In genomic region chr1:160836981-160837557, GRCh38 we compare ENCODE assay signal across 12 cellular contexts. TPM values are rescaled to one million over a fixed set of nuclear protein-coding genes. Genes with fewer than 3 reads are reported as not detected.
DNase-seq lines count a peak whose midpoint lies in the region; ATAC-seq and TF ChIP-seq lines count a peak whose summit lies in the region.
"Had no signal": no experiment of that assay in that cellular context is flagged by ENCODE, and none has a peak within 500 bp of the region (broad histone marks: within the 10 kb centered on the region; RNA-seq: fewer than 3 reads in every experiment).

No MANE protein-coding gene starts in this region.

- CTCF ChIA-PET in CD4-positive, alpha-beta memory T cell (lab: Charles Lee; ENCODE audit: partially characterized antibody) = interaction anchor here (0.7 to 10.9 kb wide), 29 partner anchors 8 to 262 kb away, joined by 3 to 369 read pairs (median 8); partner anchors contain the start of genes ITLN1, ITLN2 and LY9

- H3K9me3 Mint-ChIP-seq in CD4-positive, alpha-beta memory T cell = no peaks in the 10 kb centered on the region
- H3K9me3 Mint-ChIP-seq in activated naive CD8-positive, alpha-beta T cell treated with anti-CD3 and anti-CD28 coated beads, Interleukin-2, amount 50 U/mL, for 24 hours = no peaks in the 10 kb centered on the region
- H3K9me3 Mint-ChIP-seq in nephron progenitor cell (no peaks in the 10 kb centered on the region), type B pancreatic cell (no peaks in the 10 kb centered on the region)

- peak overlapping the region in 6 of 8 donors; percentile 31 to 70 (median 51) for H3K4me3 Mint-ChIP-seq in CD4-positive, alpha-beta memory T cell
- peak overlapping the region; percentile 9 for H3K4me3 Mint-ChIP-seq in activated naive CD8-positive, alpha-beta T cell treated with anti-CD3 and anti-CD28 coated beads, Interleukin-2, amount 50 U/mL, for 24 hours
- no peak overlapping the region for H3K4me3 Mint-ChIP-seq in nephron progenitor cell
- H3K4me3 Mint-ChIP-seq in type B pancreatic cell = no peak overlapping the region

- peak overlapping the region; percentile 70 to 99 (median 94) for H3K27ac Mint-ChIP-seq in CD4-positive, alpha-beta memory T cell
- H3K27ac Mint-ChIP-seq in activated naive CD8-positive, alpha-beta T cell treated with anti-CD3 and anti-CD28 coated beads, Interleukin-2, amount 50 U/mL, for 24 hours = peak overlapping the region; percentile 97
- peak overlapping the region; percentile 81 for H3K27ac Mint-ChIP-seq in nephron progenitor cell
- no peak overlapping the region for H3K27ac Mint-ChIP-seq in type B pancreatic cell

- intact Hi-C loops in CD4-positive, alpha-beta memory T cell (cut with micrococcal nuclease) = loop anchor here (1.0 to 5.0 kb wide), 5 partner anchors 40 to 260 kb away; partner anchors contain the start of genes KLHDC9 and LY9
- intact Hi-C loops in ovary (cut with DNase I) = loop anchor here in 2 of 4 donors (5.0 to 10.0 kb wide), 2 partner anchors 115 to 258 kb away; partner anchors contain the start of genes ITLN2 (in 1 of the 2) and KLHDC9 (in 1 of the 2)

- 39 to 43% (median 41%) methylated on average over 4 of the region's 4 CpGs for WGBS in ovary, 3 donors

- POLR2A ChIA-PET in CD4-positive, alpha-beta memory T cell (lab: Charles Lee; ENCODE audit: partially characterized antibody) = interaction anchor here (0.6 to 7.4 kb wide), 38 partner anchors 11 to 914 kb away, joined by 3 to 85 read pairs (median 4); partner anchors contain the start of genes ARHGAP30, CD48, DEDD and ITLN1

- TF ChIP-seq CTCF in KMS-11 (conservative IDR thresholded peaks at IDR 0.05; ENCODE audit: low read depth, low read length) (no peak; the same call in 1 of the 2 replicates), nephron progenitor cell (IDR thresholded peaks at IDR 0.05) (no peak), type B pancreatic cell (conservative IDR thresholded peaks at IDR 0.05) (no peak), ovary (IDR thresholded peaks at IDR 0.05) (no peak)

- H3K36me3 ChIP-seq in CD4-positive, alpha-beta memory T cell (ENCODE audit: insufficient read depth, low read length) = no peaks in the 10 kb centered on the region
- no peaks in the 10 kb centered on the region for H3K36me3 ChIP-seq in KMS-11 (ENCODE audit: insufficient read depth)
- no peaks in the 10 kb centered on the region for H3K36me3 ChIP-seq in ovary
- H3K36me3 ChIP-seq: stomach had no signal

- H4K20me1 ChIP-seq in KMS-11 (ENCODE audit: insufficient read depth) = no peaks in the 10 kb centered on the region

- H3K4me2 ChIP-seq in KMS-11 = peak overlapping the region; percentile 39

- TF ChIP-seq EP300 in ovary (IDR thresholded peaks at IDR 0.05) = no peak

- H3K79me2 ChIP-seq in KMS-11 (ENCODE audit: insufficient read depth, low read depth) = no peaks in the 10 kb centered on the region
- H3K79me2 ChIP-seq: parathyroid adenoma had no signal

- TF ChIP-seq POLR2A in ovary (IDR thresholded peaks at IDR 0.05) = no peak

- H3K27ac ChIP-seq in CD4-positive, alpha-beta memory T cell (ENCODE audit: low read depth, low read length) = peak overlapping the region; percentile 33
- H3K27ac ChIP-seq in KMS-11 (peak overlapping the region; percentile 82), ovary (no peak overlapping the region)
- H3K27ac ChIP-seq: parathyroid adenoma had no signal

- H3K27me3 ChIP-seq in CD4-positive, alpha-beta memory T cell (ENCODE audit: insufficient read depth, low read length) = no peaks in the 10 kb centered on the region
- H3K27me3 ChIP-seq in KMS-11 (ENCODE audit: insufficient read depth, low read depth) (no peaks in the 10 kb centered on the region), ovary (no peaks in the 10 kb centered on the region)
- H3K27me3 ChIP-seq: stomach had no signal

- H3K9ac ChIP-seq in KMS-11 = peak overlapping the region; percentile 46
- H3K9ac ChIP-seq: parathyroid adenoma had no signal

- no peaks in the 10 kb centered on the region for H3K9me3 ChIP-seq in CD4-positive, alpha-beta memory T cell (ENCODE audit: control insufficient read depth in 1 of 2, low read length in 2 of 2)
- H3K9me3 ChIP-seq in ovary = no peaks in the 10 kb centered on the region
- H3K9me3 ChIP-seq: stomach had no signal

- H3K36me3 Mint-ChIP-seq in CD4-positive, alpha-beta memory T cell = no peaks in the 10 kb centered on the region
- H3K36me3 Mint-ChIP-seq in activated naive CD8-positive, alpha-beta T cell treated with anti-CD3 and anti-CD28 coated beads, Interleukin-2, amount 50 U/mL, for 24 hours (ENCODE audit: low read depth) = no peaks in the 10 kb centered on the region
- H3K36me3 Mint-ChIP-seq in nephron progenitor cell (ENCODE audit: low read depth) = no peaks in the 10 kb centered on the region
- no peaks in the 10 kb centered on the region for H3K36me3 Mint-ChIP-seq in type B pancreatic cell

- peaks cover 48% of the 10 kb centered on the region for H3K4me1 ChIP-seq in CD4-positive, alpha-beta memory T cell (ENCODE audit: insufficient read depth, low read length)
- H3K4me1 ChIP-seq in KMS-11 (ENCODE audit: low read depth, poor library complexity, severe bottlenecking) (peaks cover 38% of the 10 kb centered on the region), ovary (ENCODE audit: insufficient read depth) (peaks cover 4% of the 10 kb centered on the region)
- H3K4me1 ChIP-seq: parathyroid adenoma had no signal

- peaks cover 46 to 69% (median 58%) of the 10 kb centered on the region in 4 donors for H3K4me1 Mint-ChIP-seq in CD4-positive, alpha-beta memory T cell
- peaks cover 64% of the 10 kb centered on the region for H3K4me1 Mint-ChIP-seq in activated naive CD8-positive, alpha-beta T cell treated with anti-CD3 and anti-CD28 coated beads, Interleukin-2, amount 50 U/mL, for 24 hours
- H3K4me1 Mint-ChIP-seq in nephron progenitor cell (peaks cover 21% of the 10 kb centered on the region), type B pancreatic cell (ENCODE audit: unreplicated experiment) (no peaks in the 10 kb centered on the region)

- H2AFZ ChIP-seq in KMS-11 (ENCODE audit: low read depth) = peak overlapping the region; percentile 58
- H2AFZ ChIP-seq: parathyroid adenoma had no signal

- no peak for ATAC-seq in activated naive CD8-positive, alpha-beta T cell treated with anti-CD3 and anti-CD28 coated beads, Interleukin-2, amount 50 U/mL, for 24 hours

- H3K4me3 ChIP-seq in CD4-positive, alpha-beta memory T cell (ENCODE audit: low read length in 2 of 2) = no peak overlapping the region
- H3K4me3 ChIP-seq in KMS-11 (IDR thresholded peaks at IDR 0.05; ENCODE audit: insufficient read depth, low read depth, low read length) (peak overlapping the region; percentile 80), ovary (no peak overlapping the region)
- H3K4me3 ChIP-seq: stomach had no signal

- DNase-seq in CD4-positive, alpha-beta memory T cell = no peak
- no peak for DNase-seq in activated naive CD8-positive, alpha-beta T cell treated with anti-CD3 and anti-CD28 coated beads, Interleukin-2, amount 50 U/mL, for 24 hours
- DNase-seq in nephron progenitor cell (no peak), type B pancreatic cell (ENCODE audit: extremely low spot score, unreplicated experiment) (no peak), NCI-H1436 treated with DMSO at 0.1 percent for 48 hours (lab: John Stamatoyannopoulos, UW) (no peak), ovary (no peak)
- DNase-seq: COR-L47, NCI-H1930 had no signal

- H3K27me3 Mint-ChIP-seq in CD4-positive, alpha-beta memory T cell = no peaks in the 10 kb centered on the region
- no peaks in the 10 kb centered on the region for H3K27me3 Mint-ChIP-seq in activated naive CD8-positive, alpha-beta T cell treated with anti-CD3 and anti-CD28 coated beads, Interleukin-2, amount 50 U/mL, for 24 hours
- H3K27me3 Mint-ChIP-seq in nephron progenitor cell (ENCODE audit: low read depth, poor library complexity) = peaks cover 13% of the 10 kb centered on the region
- peaks cover 4% of the 10 kb centered on the region for H3K27me3 Mint-ChIP-seq in type B pancreatic cell

RNA-seq across cellular contexts. Expression of gene CD244, which starts 25.6 kb away (rescaled TPM):
- total RNA-seq in CD4-positive, alpha-beta memory T cell = not detected
- under 1 TPM; 0.93 to 0.95 TPM for polyA plus RNA-seq in CD4-positive, alpha-beta memory T cell
- total RNA-seq in type B pancreatic cell (ENCODE audit: low replicate concordance) (0.50 and 0.56 TPM in 2 replicates), ovary (1 to 10 TPM in 2 of 7 donors, under 1 TPM in 5; 0.45 to 3.1 (median 0.51) TPM)
- polyA plus RNA-seq in ovary = 1 to 10 TPM in 1 of 2 donors, under 1 TPM in 1; 0.75 to 2.8 TPM
- total RNA-seq: glomerular endothelial cell had no signal

RNA-seq across cellular contexts. Expression of gene LY9, which starts 41.1 kb away (rescaled TPM):
- 100 to 1,000 TPM; 131 to 136 TPM for total RNA-seq in CD4-positive, alpha-beta memory T cell
- 100 to 1,000 TPM; 163 to 211 TPM for polyA plus RNA-seq in CD4-positive, alpha-beta memory T cell
- not detected in 2 replicates for total RNA-seq in type B pancreatic cell (ENCODE audit: low replicate concordance)
- total RNA-seq in ovary = under 1 TPM in 5 of 7 donors, not detected in 2; 0.15 to 0.90 (median 0.45) TPM
- polyA plus RNA-seq in ovary = 1 to 10 TPM in 1 of 2 donors, under 1 TPM in 1; 0.24 to 2.9 TPM
- total RNA-seq: glomerular endothelial cell had no signal

RNA-seq across cellular contexts. Expression of gene ITLN1, which starts 47.9 kb away (rescaled TPM):
- not detected for total RNA-seq in CD4-positive, alpha-beta memory T cell
- not detected for polyA plus RNA-seq in CD4-positive, alpha-beta memory T cell
- total RNA-seq in type B pancreatic cell (ENCODE audit: low replicate concordance) (23.1 and 59.8 TPM in 2 replicates), ovary (1,000 to 10,000 TPM in 1 of 7 donors, 10 to 100 TPM in 1, 1 to 10 TPM in 4, under 1 TPM in 1; 0.48 to 1,183 (median 2.0) TPM)
- 10 to 100 TPM in 1 of 2 donors, 1 to 10 TPM in 1; 4.5 to 44.1 TPM for polyA plus RNA-seq in ovary
- total RNA-seq: glomerular endothelial cell had no signal

Comparison
In these comparisons a context has a peak if more than half of its experiments do, and no peak if none do; other contexts are left out.
1. H3K27ac ChIP-seq: peak in CD4-positive, alpha-beta memory T cell (single experiment) and KMS-11 (single experiment); none in ovary (0 of 2).
2. H3K4me3 Mint-ChIP-seq: peak in CD4-positive, alpha-beta memory T cell (6 of 8) and activated naive CD8-positive, alpha-beta T cell treated with anti-CD3 and anti-CD28 coated beads, Interleukin-2, amount 50 U/mL, for 24 hours (single experiment); none in nephron progenitor cell (single experiment) and type B pancreatic cell (single experiment).
3. RNA of gene LY9, which starts 41.1 kb away (total RNA-seq): 131 to 136 TPM in CD4-positive, alpha-beta memory T cell; 0.15 to 0.90 TPM in ovary and not detected in type B pancreatic cell; every median in the first group is over 10 times any median in the second.